26 cellular contexts compared by ENCODE assay signal in the genomic region with DNA sequence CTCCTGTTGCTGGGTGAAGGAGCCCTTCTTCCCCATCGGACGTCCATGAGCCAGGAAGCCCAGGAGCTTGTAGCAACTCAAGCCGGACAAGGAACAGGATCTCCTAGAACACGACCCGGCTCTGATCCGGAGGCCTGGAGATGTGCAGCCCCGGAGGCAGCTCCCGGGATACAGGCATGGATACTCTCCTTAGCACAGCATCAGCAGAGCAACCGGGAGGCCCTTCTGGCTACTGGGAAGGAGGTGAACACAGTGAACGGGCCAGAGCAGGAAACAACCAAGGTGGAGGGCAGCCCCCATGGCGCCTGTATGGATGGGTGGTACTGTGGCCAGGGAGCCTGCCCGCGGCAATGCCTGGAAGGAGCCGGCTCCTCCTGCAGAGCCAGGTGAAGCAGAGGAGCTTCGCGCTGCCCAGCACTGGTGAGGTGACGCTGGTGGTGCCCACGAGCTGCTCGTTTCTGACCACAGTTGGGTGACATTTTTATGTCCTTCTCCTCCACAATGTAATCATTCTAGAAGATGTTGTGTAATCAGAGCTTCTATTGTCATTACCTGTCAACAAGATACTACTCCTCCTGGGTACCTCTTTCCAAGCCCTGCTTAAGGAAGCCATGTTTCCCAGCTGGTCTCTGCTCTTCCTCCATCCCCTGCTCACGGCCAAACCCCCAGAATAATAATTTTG.
DNase-seq lines count a peak whose midpoint lies in the region; ATAC-seq and TF ChIP-seq lines count a peak whose summit lies in the region.
"Had no signal": no experiment of that assay in that cellular context is flagged by ENCODE, and none has a peak within 500 bp of the region (broad histone marks: within the 10 kb centered on the region; RNA-seq: fewer than 3 reads in every experiment).

No MANE protein-coding gene starts in this region.

- no peak for DNase-seq in HFFc6
- peak; percentile 25 for DNase-seq in activated CD8-positive, alpha-beta memory T cell treated with anti-CD3 and anti-CD28 coated beads, Interleukin-2, amount 50 U/mL, for 48 hours
- peak in 2 of 3 donors; percentile 32 to 50 for DNase-seq in right lobe of liver
- DNase-seq in spleen, result peak; percentile 62
- DNase-seq in activated CD4-positive, alpha-beta T cell treated with anti-CD3 and anti-CD28 coated beads, Interleukin-2, amount 10 ng/mL, durations not matched to agents 24 days and 14 days, result no peak
- DNase-seq in hepatic stellate cell (ENCODE audit: low spot score), result no peak
- DNase-seq: activated CD4-positive, alpha-beta T cell treated with anti-CD3 and anti-CD28 coated beads for 1 hour; activated naive CD4-positive, alpha-beta T cell treated with anti-CD3 and anti-CD28 coated beads for 36 hours; esophagus squamous epithelium; heart right ventricle; Karpas-422; mammary epithelial cell; NCI-H1417 treated with DMSO at 0.1 percent for 48 hours; NCI-H2081; NCI-H2227 treated with DMSO at 0.1 percent for 48 hours; NCI-H526; SHP77; stimulated activated CD4-positive, alpha-beta T cell treated with anti-CD3 and anti-CD28 coated beads, Interleukin-4, amount 100 ng/mL, for 1 hour; thyroid gland had no signal

- peaks cover 21% of the 10 kb centered on the region for H3K4me1 Mint-ChIP-seq in HFFc6 (ENCODE audit: low read depth)
- no peaks in the 10 kb centered on the region for H3K4me1 Mint-ChIP-seq in activated CD4-positive, alpha-beta T cell treated with anti-CD3 and anti-CD28 coated beads, Interleukin-2, amount 10 ng/mL, durations not matched to agents 24 days and 14 days

- H3K4me3 ChIP-seq in right lobe of liver (no peak overlapping the region), spleen (no peak overlapping the region)
- H3K4me3 ChIP-seq: BLaER1 treated with 17β-estradiol and CSF1 and Interleukin-3, amounts not matched to agents 10 nM and 100 nM; esophagus squamous epithelium; GM12878; heart right ventricle; thyroid gland had no signal

- H3K4me1 ChIP-seq in right lobe of liver (no peaks in the 10 kb centered on the region), spleen (no peaks in the 10 kb centered on the region)
- H3K4me1 ChIP-seq: parathyroid adenoma, thyroid gland had no signal

- H3K27me3 ChIP-seq in right lobe of liver, result no peaks in the 10 kb centered on the region
- H3K27me3 ChIP-seq in spleen (replicated peaks in 1 of 7), result peaks cover 0 to 9% (median 0%) of the 10 kb centered on the region in 7 donors
- H3K27me3 ChIP-seq: esophagus squamous epithelium, thyroid gland had no signal

- 61% methylated on average over 8 of the region's 20 CpGs for WGBS in right lobe of liver (ENCODE audit: insufficient coverage, low coverage, low lambda C conversion rate, missing lambda C conversion rate)
- WGBS in spleen, 5 donors, result 87 to 90% (median 89%) methylated on average over 19 to 20 of the region's 20 CpGs

- H3K27ac ChIP-seq in right lobe of liver (no peak overlapping the region), spleen (no peak overlapping the region)
- H3K27ac ChIP-seq: BLaER1 treated with 17β-estradiol and CSF1 and Interleukin-3, amounts not matched to agents 10 nM and 100 nM; esophagus squamous epithelium; heart right ventricle; parathyroid adenoma; thyroid gland had no signal

- intact Hi-C loops in right lobe of liver (cut with DNase I), result no loop called here
- intact Hi-C loops in spleen (cut with DNase I; ENCODE audit: low total_unique reads), result no loop called here
- intact Hi-C loops in activated CD4-positive, alpha-beta T cell treated with anti-CD3 and anti-CD28 coated beads, Interleukin-2, amount 10 ng/mL, durations not matched to agents 24 days and 14 days (cut with micrococcal nuclease), result no loop called here

- no peaks in the 10 kb centered on the region; the same call in 1 of the 2 replicates for H3K27me3 Mint-ChIP-seq in HFFc6 (ENCODE audit: insufficient read depth)
- H3K27me3 Mint-ChIP-seq in activated CD4-positive, alpha-beta T cell treated with anti-CD3 and anti-CD28 coated beads, Interleukin-2, amount 10 ng/mL, durations not matched to agents 24 days and 14 days, result no peaks in the 10 kb centered on the region

- TF ChIP-seq POLR2A in right lobe of liver (IDR thresholded peaks at IDR 0.05) (no peak), spleen (IDR thresholded peaks at IDR 0.05) (no peak)

- H3K27ac Mint-ChIP-seq in HFFc6, result peak overlapping the region; percentile 76
- no peak overlapping the region for H3K27ac Mint-ChIP-seq in activated CD4-positive, alpha-beta T cell treated with anti-CD3 and anti-CD28 coated beads, Interleukin-2, amount 10 ng/mL, durations not matched to agents 24 days and 14 days
- H3K27ac Mint-ChIP-seq: activated naive CD4-positive, alpha-beta T cell treated with anti-CD3 and anti-CD28 coated beads for 36 hours; activated T-helper 1 cell treated with anti-CD3 and anti-CD28 coated beads, Interleukin-12 subunit alpha, Interleukin-12 subunit beta, Interleukin-2, Interleukin-4 antibody, amounts not matched to agents 30 ng/mL and 10 ng/mL and 1 ng/mL, durations not matched to agents 14 hours and 24 hours and 36 hours had no signal

- ATAC-seq in right lobe of liver (peak in 1 of 4 donors; percentile 4), GM21576 (IDR thresholded peaks at IDR 0.05; ENCODE audit: unreplicated experiment) (no peak)
- ATAC-seq: GM12878, heart right ventricle, PC-3, sciatic nerve had no signal

- TF ChIP-seq CTCF in HFFc6 (IDR thresholded peaks at IDR 0.05), result no peak
- TF ChIP-seq CTCF in right lobe of liver (IDR thresholded peaks at IDR 0.05), result no peak
- TF ChIP-seq CTCF in spleen (IDR thresholded peaks at IDR 0.05 in 8 of 11, conservative IDR thresholded peaks at IDR 0.05 in 3 of 11), result no peak

- H3K36me3 Mint-ChIP-seq in HFFc6 (ENCODE audit: low read depth), result peaks cover 5% of the 10 kb centered on the region; the same call in 1 of the 2 replicates
- no peaks in the 10 kb centered on the region for H3K36me3 Mint-ChIP-seq in activated CD4-positive, alpha-beta T cell treated with anti-CD3 and anti-CD28 coated beads, Interleukin-2, amount 10 ng/mL, durations not matched to agents 24 days and 14 days (ENCODE audit: low read depth)

- H3K4me3 Mint-ChIP-seq in HFFc6, result peak overlapping the region; percentile 53; the same call in 1 of the 2 replicates
- no peak overlapping the region for H3K4me3 Mint-ChIP-seq in activated CD4-positive, alpha-beta T cell treated with anti-CD3 and anti-CD28 coated beads, Interleukin-2, amount 10 ng/mL, durations not matched to agents 24 days and 14 days
- H3K4me3 Mint-ChIP-seq: activated naive CD4-positive, alpha-beta T cell treated with anti-CD3 and anti-CD28 coated beads for 36 hours; activated T-helper 1 cell treated with anti-CD3 and anti-CD28 coated beads, Interleukin-12 subunit alpha, Interleukin-12 subunit beta, Interleukin-2, Interleukin-4 antibody, amounts not matched to agents 30 ng/mL and 10 ng/mL and 1 ng/mL, durations not matched to agents 14 hours and 24 hours and 36 hours had no signal

- H3K9me3 Mint-ChIP-seq in HFFc6, result no peaks in the 10 kb centered on the region
- no peaks in the 10 kb centered on the region for H3K9me3 Mint-ChIP-seq in activated CD4-positive, alpha-beta T cell treated with anti-CD3 and anti-CD28 coated beads, Interleukin-2, amount 10 ng/mL, durations not matched to agents 24 days and 14 days
- H3K9me3 Mint-ChIP-seq: activated naive CD4-positive, alpha-beta T cell treated with anti-CD3 and anti-CD28 coated beads for 36 hours; activated T-helper 1 cell treated with anti-CD3 and anti-CD28 coated beads, Interleukin-12 subunit alpha, Interleukin-12 subunit beta, Interleukin-2, Interleukin-4 antibody, amounts not matched to agents 30 ng/mL and 10 ng/mL and 1 ng/mL, durations not matched to agents 14 hours and 24 hours and 36 hours had no signal

- H3K36me3 ChIP-seq in right lobe of liver (no peaks in the 10 kb centered on the region), spleen (no peaks in the 10 kb centered on the region)
- H3K36me3 ChIP-seq: BLaER1 treated with 17β-estradiol and CSF1 and Interleukin-3, amounts not matched to agents 10 nM and 100 nM; esophagus squamous epithelium; heart right ventricle; thyroid gland had no signal

- H3K9me3 ChIP-seq in right lobe of liver (no peaks in the 10 kb centered on the region), spleen (peaks cover 0 to 6% (median 0%) of the 10 kb centered on the region in 8 donors)
- H3K9me3 ChIP-seq: esophagus squamous epithelium, heart right ventricle, thyroid gland had no signal

Comparison
In these comparisons a context has a peak if more than half of its experiments do, and no peak if none do; other contexts are left out.
1. DNase-seq: peak in activated CD8-positive, alpha-beta memory T cell treated with anti-CD3 and anti-CD28 coated beads, Interleukin-2, amount 50 U/mL, for 48 hours (single experiment), right lobe of liver (2 of 3) and spleen (single experiment); none in HFFc6 (single experiment), activated CD4-positive, alpha-beta T cell treated with anti-CD3 and anti-CD28 coated beads, Interleukin-2, amount 10 ng/mL, durations not matched to agents 24 days and 14 days (single experiment) and hepatic stellate cell (single experiment).